Comparison of ENCODE assay signal across 13 cellular contexts in the genomic region with DNA sequence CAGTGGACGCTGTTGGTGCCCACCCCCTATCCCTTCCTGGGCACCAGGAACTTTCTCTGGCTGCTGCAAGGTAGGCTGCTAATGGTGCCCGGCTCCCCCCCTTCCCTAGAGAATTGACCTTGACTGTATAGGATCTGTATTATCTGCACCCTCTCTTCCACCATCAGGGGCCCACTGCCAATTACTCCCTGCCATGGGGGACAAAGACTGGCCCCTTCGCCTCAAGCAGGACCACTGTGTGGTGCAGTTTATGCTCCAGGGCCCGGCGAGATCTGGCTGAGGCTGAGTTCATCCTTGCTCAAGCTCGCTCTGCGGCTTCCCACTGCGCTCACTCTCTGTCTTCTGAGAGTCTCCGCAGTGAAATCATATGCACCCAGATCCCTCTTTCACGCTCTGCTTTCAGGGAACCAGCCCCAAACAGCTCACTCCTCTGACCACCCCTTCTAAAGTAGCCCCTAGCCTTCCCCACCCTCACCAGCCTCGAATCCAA.
DNase-seq lines count a peak whose midpoint lies in the region; ATAC-seq and TF ChIP-seq lines count a peak whose summit lies in the region.
"Had no signal": no experiment of that assay in that cellular context is flagged by ENCODE, and none has a peak within 500 bp of the region (broad histone marks: within the 10 kb centered on the region; RNA-seq: fewer than 3 reads in every experiment).

No MANE protein-coding gene starts in this region.

- H3K27me3 ChIP-seq in right atrium auricular region (no peaks in the 10 kb centered on the region), muscle layer of colon (ENCODE audit: control insufficient read depth in 1 of 2, insufficient read depth in 2 of 2, low read length in 2 of 2) (no peaks in the 10 kb centered on the region), uterus (no peaks in the 10 kb centered on the region), H7 (ENCODE audit: control insufficient read depth, insufficient read depth, low read length) (no peaks in the 10 kb centered on the region)

- H3K36me3 ChIP-seq in right atrium auricular region (peaks cover 14% of the 10 kb centered on the region), muscle layer of colon (ENCODE audit: insufficient read depth, low read length) (peaks cover 22% of the 10 kb centered on the region), uterus (no peaks in the 10 kb centered on the region), H7 (replicated peaks; ENCODE audit: control insufficient read depth, insufficient read depth, low read length) (no peaks in the 10 kb centered on the region)

- H3K4me3 ChIP-seq in right atrium auricular region, result peak overlapping the region in 1 of 2 donors; percentile 36
- H3K4me3 ChIP-seq in muscle layer of colon (ENCODE audit: low read depth in 1 of 2, low read length in 2 of 2), result peak overlapping the region; percentile 14 to 42
- H3K4me3 ChIP-seq in uterus, result peak overlapping the region in 1 of 2 donors; percentile 2
- H3K4me3 ChIP-seq in H7 (ENCODE audit: insufficient read depth, low read depth, low read length), result no peak overlapping the region

- peak overlapping the region; percentile 15 for H3K9ac ChIP-seq in muscle layer of colon (ENCODE audit: low read length)

- no peak for TF ChIP-seq POLR2A in uterus (IDR thresholded peaks at IDR 0.05)

- H3K4me1 Mint-ChIP-seq in activated T-cell treated with anti-CD3 and anti-CD28 coated beads, Interleukin-2, amount 50 U/mL, for 4 hours (ENCODE audit: low read depth), result peaks cover 88% of the 10 kb centered on the region

- ATAC-seq in Right ventricle myocardium inferior, result no peak
- ATAC-seq in activated T-cell treated with anti-CD3 and anti-CD28 coated beads, Interleukin-2, amount 50 U/mL, for 4 hours, result peak; percentile 14 to 24
- ATAC-seq in HG02885 (IDR thresholded peaks at IDR 0.05; ENCODE audit: poor library complexity, unreplicated experiment), result no peak

- POLR2A ChIA-PET in GM10248 (lab: Yijun Ruan, JAX), result interaction anchor here (1.5 kb wide), 2 partner anchors 12 to 24 kb away, joined by 6 to 12 read pairs; no protein-coding TSS in a partner anchor

- DNase-seq in right atrium auricular region (ENCODE audit: low spot score) (no peak), Right ventricle myocardium inferior (ENCODE audit: missing footprints) (no peak), uterus (no peak), GM10248 (ENCODE audit: extremely low spot score) (no peak), H7 (no peak)
- no peak for DNase-seq in activated T-cell treated with anti-CD3 and anti-CD28 coated beads, Interleukin-2, amount 50 U/mL, for 4 hours
- DNase-seq: anterior cingulate cortex; erythroblast; NCI-H1092; NK-92 treated with Interleukin-12 subunit alpha and Interleukin-12 subunit beta, amount 100 ng/mL, for 24 hours had no signal

- peaks cover 0 to 13% of the 10 kb centered on the region in 2 donors for H3K4me1 ChIP-seq in right atrium auricular region
- H3K4me1 ChIP-seq in muscle layer of colon (ENCODE audit: insufficient read depth, low read length), result peaks cover 52% of the 10 kb centered on the region
- H3K4me1 ChIP-seq in uterus, result peaks cover 6 to 15% of the 10 kb centered on the region in 2 donors

- H3K4me3 Mint-ChIP-seq in activated T-cell treated with anti-CD3 and anti-CD28 coated beads, Interleukin-2, amount 50 U/mL, for 4 hours, result peak overlapping the region; percentile 88

- H3K27me3 Mint-ChIP-seq in activated T-cell treated with anti-CD3 and anti-CD28 coated beads, Interleukin-2, amount 50 U/mL, for 4 hours (ENCODE audit: low read depth), result no peaks in the 10 kb centered on the region

- intact Hi-C loops in Right ventricle myocardium inferior (cut with DNase I) (no loop called here), uterus (cut with DNase I; ENCODE audit: low total_unique reads) (no loop called here)

- TF ChIP-seq CTCF in right atrium auricular region (IDR thresholded peaks at IDR 0.05) (no peak), uterus (IDR thresholded peaks at IDR 0.05) (no peak), GM10248 (IDR thresholded peaks at IDR 0.05; ENCODE audit: control extremely low read depth, extremely low read depth, low read depth, missing control alignments) (no peak)

- peaks cover 19% of the 10 kb centered on the region for H3K36me3 Mint-ChIP-seq in activated T-cell treated with anti-CD3 and anti-CD28 coated beads, Interleukin-2, amount 50 U/mL, for 4 hours (ENCODE audit: insufficient read depth)

- H3K9me3 ChIP-seq in right atrium auricular region, result no peaks in the 10 kb centered on the region
- no peaks in the 10 kb centered on the region for H3K9me3 ChIP-seq in muscle layer of colon (ENCODE audit: low read length)
- no peaks in the 10 kb centered on the region for H3K9me3 ChIP-seq in uterus

- CTCF ChIA-PET in GM10248 (lab: Yijun Ruan, JAX), result interaction anchor here (1.0 to 2.9 kb wide), 9 partner anchors 12 to 70 kb away, joined by 3 to 12 read pairs (median 4); no protein-coding TSS in a partner anchor

- no peaks in the 10 kb centered on the region for H3K9me3 Mint-ChIP-seq in activated T-cell treated with anti-CD3 and anti-CD28 coated beads, Interleukin-2, amount 50 U/mL, for 4 hours

- peak overlapping the region; percentile 36 to 50 for H3K27ac ChIP-seq in right atrium auricular region
- H3K27ac ChIP-seq in muscle layer of colon (ENCODE audit: low read depth, low read length), result no peak overlapping the region
- H3K27ac ChIP-seq in uterus, result peak overlapping the region; percentile 97 to 100
- H3K27ac ChIP-seq: C4-2B had no signal

Comparison
In these comparisons a context has a peak if more than half of its experiments do, and no peak if none do; other contexts are left out.
1. ATAC-seq: peak in activated T-cell treated with anti-CD3 and anti-CD28 coated beads, Interleukin-2, amount 50 U/mL, for 4 hours (2 of 2); none in Right ventricle myocardium inferior (single experiment) and HG02885 (single experiment).